In genomic region chr1:156681196-156681595, GRCh38 we compare ENCODE assay signal across 25 cellular contexts. TPM values are rescaled to one million over a fixed set of nuclear protein-coding genes. Genes with fewer than 3 reads are reported as not detected.
"Had no signal": no experiment of that assay in that cellular context is flagged by ENCODE, and none has a peak within 500 bp of the region (broad histone marks: within the 10 kb centered on the region; RNA-seq: fewer than 3 reads in every experiment).

No MANE protein-coding gene starts in this region.

- H3K27ac ChIP-seq: ovary, parathyroid adenoma, psoas muscle, right lobe of liver, sigmoid colon, stomach, thoracic aorta, thyroid gland, tibial nerve, upper lobe of right lung, uterus had no signal

- H3K4me1 ChIP-seq: parathyroid adenoma, right lobe of liver, upper lobe of right lung, uterus had no signal

- H3K9ac ChIP-seq: parathyroid adenoma had no signal

- H3K4me3 ChIP-seq: ovary, psoas muscle, right lobe of liver, sigmoid colon, stomach, thoracic aorta, thyroid gland, tibial nerve, upper lobe of right lung, uterus had no signal

- DNase-seq: naive thymus-derived CD8-positive, alpha-beta T cell; nephron progenitor cell; occipital lobe; ovary; posterior cingulate gyrus; psoas muscle; right lobe of liver; sigmoid colon; small intestine; stimulated activated CD4-positive, alpha-beta T cell treated with anti-CD3 and anti-CD28 coated beads, Interleukin-15, amount 100 ng/mL, for 24 hours; stimulated activated CD4-positive, alpha-beta T cell treated with anti-CD3 and anti-CD28 coated beads, Interleukin-2, amount 100 ng/mL, for 24 hours; stimulated activated CD4-positive, alpha-beta T cell treated with anti-CD3 and anti-CD28 coated beads, Interleukin-2, amount 100 ng/mL, for 48 hours; stimulated activated CD4-positive, alpha-beta T cell treated with anti-CD3 and anti-CD28 coated beads, Interleukin-4, amount 100 ng/mL, for 24 hours; stimulated activated naive B cell treated with anti-CD40 and anti-IgM and Interleukin-4, amounts not matched to agents 10 μg/mL and 1 μg/mL and 100 μg/mL, for 72 hours; stimulated activated naive CD4-positive, alpha-beta T cell treated with Interleukin-2 at 50 U/mL for 16 hours; stomach; thyroid gland; upper lobe of right lung; uterus had no signal

- H3K9me3 ChIP-seq: ovary, psoas muscle, right lobe of liver, sigmoid colon, stomach, thoracic aorta, thyroid gland, tibial nerve, upper lobe of right lung, uterus had no signal

- H2AFZ ChIP-seq: parathyroid adenoma had no signal

- H3K36me3 ChIP-seq: ovary, right lobe of liver, sigmoid colon, stomach, thoracic aorta, thyroid gland, tibial nerve, upper lobe of right lung, uterus had no signal

- H3K27me3 ChIP-seq: uterus had no signal

- FAIRE-seq: small intestine had no signal

- ATAC-seq: naive thymus-derived CD8-positive, alpha-beta T cell; natural killer cell treated with Interleukin-12 subunit alpha and Interleukin-12 subunit beta and Interleukin-15 and Interleukin-18, amount 100 ng/mL, for 72 hours; psoas muscle; right cardiac atrium; right lobe of liver; stimulated activated effector memory CD8-positive, alpha-beta T cell treated with anti-CD3 and anti-CD28 coated beads, Interleukin-12 subunit alpha, Interleukin-12 subunit beta, amount 100 ng/mL, for 72 hours; stimulated activated naive B cell treated with anti-CD40 and anti-IgM and Interleukin-4, amounts not matched to agents 10 μg/mL and 1 μg/mL and 100 μg/mL, for 72 hours; upper lobe of right lung had no signal

RNA-seq across cellular contexts. Expression of gene NES, which starts 4.0 kb away (rescaled TPM):
- polyA plus RNA-seq: naive thymus-derived CD8-positive, alpha-beta T cell had no signal

RNA-seq across cellular contexts. Expression of gene CRABP2, which starts 24.2 kb away (rescaled TPM):
- polyA plus RNA-seq: naive thymus-derived CD8-positive, alpha-beta T cell had no signal

RNA-seq across cellular contexts. Expression of gene BCAN, which starts 39.3 kb away (rescaled TPM):
- polyA plus RNA-seq: naive thymus-derived CD8-positive, alpha-beta T cell had no signal
